In genomic region chr6:87941556-87942358, GRCh38 we compare ENCODE assay signal across 22 cellular contexts.
"Had no signal": no experiment of that assay in that cellular context is flagged by ENCODE, and none has a peak within 500 bp of the region (broad histone marks: within the 10 kb centered on the region; RNA-seq: fewer than 3 reads in every experiment).

No MANE protein-coding gene starts in this region.

- H3K4me3 ChIP-seq: colonic mucosa, dorsolateral prefrontal cortex, esophagus squamous epithelium, heart left ventricle, smooth muscle cell, transverse colon had no signal

- ATAC-seq: activated CD4-positive, CD25-positive, alpha-beta regulatory T cell treated with anti-CD3 and anti-CD28 coated beads, Interleukin-2, amount 50 U/mL, for 24 hours; activated CD8-positive, alpha-beta T cell treated with anti-CD3 and anti-CD28 coated beads, Interleukin-2, amount 10 ng/mL, durations not matched to agents 7 days and 5 days; effector memory CD8-positive, alpha-beta T cell; heart left ventricle; sciatic nerve; stimulated activated memory B cell treated with anti-CD40 and anti-IgM and Interleukin-4, amounts not matched to agents 10 μg/mL and 1 μg/mL and 100 μg/mL, for 72 hours had no signal

- H3K27ac Mint-ChIP-seq: activated CD8-positive, alpha-beta T cell treated with anti-CD3 and anti-CD28 coated beads, Interleukin-2, amount 10 ng/mL, durations not matched to agents 7 days and 5 days; activated naive CD4-positive, alpha-beta T cell treated with anti-CD3 and anti-CD28 coated beads, Interleukin-2, amount 50 U/mL, for 24 hours; activated T-helper 1 cell treated with anti-CD3 and anti-CD28 coated beads, Interleukin-12 subunit alpha, Interleukin-12 subunit beta, Interleukin-2, Interleukin-4 antibody, amounts not matched to agents 30 ng/mL and 10 ng/mL and 1 ng/mL, durations not matched to agents 14 hours and 24 hours and 36 hours; effector memory CD8-positive, alpha-beta T cell; stimulated activated memory B cell treated with anti-CD40 and anti-IgM and Interleukin-4, amounts not matched to agents 10 μg/mL and 1 μg/mL and 100 μg/mL, for 72 hours; T-helper 2 cell treated with Interferon-gamma antibody and Interleukin-4, amounts not matched to agents 5 μg/mL and 100 μg/mL, for 36 hours had no signal

- H3K36me3 ChIP-seq: colonic mucosa, esophagus squamous epithelium, heart left ventricle, transverse colon had no signal

- H3K4me2 ChIP-seq: smooth muscle cell had no signal

- H3K27me3 ChIP-seq: colonic mucosa, dorsolateral prefrontal cortex, esophagus squamous epithelium, heart left ventricle, transverse colon had no signal

- H3K4me3 Mint-ChIP-seq: activated CD8-positive, alpha-beta T cell treated with anti-CD3 and anti-CD28 coated beads, Interleukin-2, amount 10 ng/mL, durations not matched to agents 7 days and 5 days; activated naive CD4-positive, alpha-beta T cell treated with anti-CD3 and anti-CD28 coated beads, Interleukin-2, amount 50 U/mL, for 24 hours; activated T-helper 1 cell treated with anti-CD3 and anti-CD28 coated beads, Interleukin-12 subunit alpha, Interleukin-12 subunit beta, Interleukin-2, Interleukin-4 antibody, amounts not matched to agents 30 ng/mL and 10 ng/mL and 1 ng/mL, durations not matched to agents 14 hours and 24 hours and 36 hours; central memory CD8-positive, alpha-beta T cell; effector memory CD8-positive, alpha-beta T cell; nephron; stimulated activated memory B cell treated with anti-CD40 and anti-IgM and Interleukin-4, amounts not matched to agents 10 μg/mL and 1 μg/mL and 100 μg/mL, for 72 hours; T-helper 2 cell treated with Interferon-gamma antibody and Interleukin-4, amounts not matched to agents 5 μg/mL and 100 μg/mL, for 36 hours had no signal

- DNase-seq: activated CD4-positive, alpha-beta T cell treated with anti-CD3 and anti-CD28 coated beads, Interleukin-2, amount 50 U/mL, for 1 hour; activated CD8-positive, alpha-beta T cell treated with anti-CD3 and anti-CD28 coated beads, Interleukin-2, amount 10 ng/mL, durations not matched to agents 7 days and 5 days; activated gamma-delta T cell treated with Interleukin-2 at 50 U/mL for 16 hours; aorta; colonic mucosa; dorsolateral prefrontal cortex; effector memory CD8-positive, alpha-beta T cell; esophagus squamous epithelium; heart left ventricle; stimulated activated CD4-positive, alpha-beta T cell treated with anti-CD3 and anti-CD28 coated beads, Interleukin-15, amount 100 ng/mL, for 24 hours; transverse colon had no signal

- H3K9me3 Mint-ChIP-seq: activated naive CD4-positive, alpha-beta T cell treated with anti-CD3 and anti-CD28 coated beads, Interleukin-2, amount 50 U/mL, for 24 hours; activated T-helper 1 cell treated with anti-CD3 and anti-CD28 coated beads, Interleukin-12 subunit alpha, Interleukin-12 subunit beta, Interleukin-2, Interleukin-4 antibody, amounts not matched to agents 30 ng/mL and 10 ng/mL and 1 ng/mL, durations not matched to agents 14 hours and 24 hours and 36 hours; central memory CD8-positive, alpha-beta T cell; effector memory CD8-positive, alpha-beta T cell; nephron; stimulated activated memory B cell treated with anti-CD40 and anti-IgM and Interleukin-4, amounts not matched to agents 10 μg/mL and 1 μg/mL and 100 μg/mL, for 72 hours; T-helper 2 cell treated with Interferon-gamma antibody and Interleukin-4, amounts not matched to agents 5 μg/mL and 100 μg/mL, for 36 hours had no signal

- H3K4me1 ChIP-seq: colonic mucosa had no signal

- H3K27ac ChIP-seq: colonic mucosa, esophagus squamous epithelium, heart left ventricle, transverse colon, VCaP had no signal

- H3K36me3 Mint-ChIP-seq: activated naive CD4-positive, alpha-beta T cell treated with anti-CD3 and anti-CD28 coated beads, Interleukin-2, amount 50 U/mL, for 24 hours; brain; stimulated activated memory B cell treated with anti-CD40 and anti-IgM and Interleukin-4, amounts not matched to agents 10 μg/mL and 1 μg/mL and 100 μg/mL, for 72 hours had no signal

- H3K9me3 ChIP-seq: colonic mucosa, esophagus squamous epithelium, heart left ventricle, transverse colon had no signal

- H3K27me3 Mint-ChIP-seq: stimulated activated memory B cell treated with anti-CD40 and anti-IgM and Interleukin-4, amounts not matched to agents 10 μg/mL and 1 μg/mL and 100 μg/mL, for 72 hours had no signal

- H3K4me1 Mint-ChIP-seq: activated naive CD4-positive, alpha-beta T cell treated with anti-CD3 and anti-CD28 coated beads, Interleukin-2, amount 50 U/mL, for 24 hours; stimulated activated memory B cell treated with anti-CD40 and anti-IgM and Interleukin-4, amounts not matched to agents 10 μg/mL and 1 μg/mL and 100 μg/mL, for 72 hours had no signal
